In the genomic region with DNA sequence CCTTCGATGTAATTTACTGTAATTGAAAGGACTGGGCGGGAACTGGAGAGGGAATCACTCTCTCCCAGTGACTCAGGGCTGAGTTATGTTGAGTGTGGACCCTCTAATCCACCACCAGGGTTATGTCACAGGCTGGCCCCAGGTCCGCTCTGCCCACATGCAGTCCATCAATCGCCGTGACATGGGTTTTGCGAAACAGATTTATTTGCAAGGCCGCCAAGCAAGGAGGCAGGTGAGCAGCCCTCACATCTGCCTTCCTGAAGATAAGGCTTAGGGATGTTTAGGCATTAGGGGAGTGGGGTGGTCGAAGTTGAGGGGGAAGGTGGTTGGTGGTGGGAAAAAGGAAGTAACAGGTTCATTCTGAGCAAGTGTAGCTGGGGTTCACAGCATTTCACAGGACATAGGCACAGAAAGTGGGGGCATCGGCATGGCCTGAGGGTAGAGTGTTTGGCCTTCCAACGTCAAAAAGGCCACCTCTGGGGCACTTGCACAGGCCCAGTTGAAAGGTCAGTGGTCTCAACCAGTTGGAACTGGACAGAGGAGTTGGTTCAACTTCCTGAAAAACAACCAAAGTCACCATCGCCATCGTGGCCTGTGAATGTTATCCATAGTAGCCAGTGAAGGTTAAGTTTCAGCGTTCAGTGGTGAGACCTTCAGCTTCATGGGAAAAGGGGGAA, we compare ENCODE assay signal across 1 cellular context.
TF ChIP-seq lines count a peak whose summit lies in the region.

No MANE protein-coding gene starts in this region.

TF ChIP-seq in HepG2, 621 proteins besides CTCF, POLR2A, EP300 and RAD21 (continued from another document and continues in another):
- TF ChIP-seq ZNF589 (CRISPR knock-in tag; conservative IDR thresholded peaks at IDR 0.05) (no peak), ZNF468 (CRISPR knock-in tag; IDR thresholded peaks at IDR 0.05) (no peak), CREB1 (IDR thresholded peaks at IDR 0.05) (no peak), CREB1 (CRISPR knock-in tag; IDR thresholded peaks at IDR 0.05) (no peak), ZBTB8A (CRISPR knock-in tag; IDR thresholded peaks at IDR 0.05; ENCODE audit: borderline replicate concordance, low read depth) (no peak), IRX3 (CRISPR knock-in tag; IDR thresholded peaks at IDR 0.05; ENCODE audit: borderline replicate concordance, low read depth) (no peak), MAFF (IDR thresholded peaks at IDR 0.05; ENCODE audit: low read depth, low read length) (no peak), SOX5 (CRISPR knock-in tag; IDR thresholded peaks at IDR 0.05; ENCODE audit: borderline replicate concordance) (no peak), MIER3 (CRISPR knock-in tag; IDR thresholded peaks at IDR 0.05; ENCODE audit: borderline replicate concordance) (0 out of 2 replicates have a peak, but pooled peaks have one; percentile 6), FOXA3 (CRISPR knock-in tag; IDR thresholded peaks at IDR 0.05) (peak; percentile 31), ZNF101 (CRISPR knock-in tag; IDR thresholded peaks at IDR 0.05; ENCODE audit: borderline replicate concordance, low read depth) (no peak), SALL1 (CRISPR knock-in tag; IDR thresholded peaks at IDR 0.05) (peak; percentile 69; the same call in 1 of the 2 replicates), NFIB (CRISPR knock-in tag; IDR thresholded peaks at IDR 0.05; ENCODE audit: borderline replicate concordance) (no peak), TEAD3 (CRISPR knock-in tag; optimal IDR thresholded peaks at IDR 0.05; ENCODE audit: borderline replicate concordance) (peak; percentile 57), JUNB (CRISPR knock-in tag; IDR thresholded peaks at IDR 0.05; ENCODE audit: borderline replicate concordance) (no peak), ZNF724P (CRISPR knock-in tag; IDR thresholded peaks at IDR 0.05; ENCODE audit: borderline replicate concordance) (no peak), NR2F2 (IDR thresholded peaks at IDR 0.05; ENCODE audit: borderline replicate concordance, low read depth) (no peak), ZNF558 (CRISPR knock-in tag; IDR thresholded peaks at IDR 0.05; ENCODE audit: borderline replicate concordance) (no peak), IRF2 (CRISPR knock-in tag; IDR thresholded peaks at IDR 0.05) (no peak), MTF2 (CRISPR knock-in tag; IDR thresholded peaks at IDR 0.05; ENCODE audit: borderline replicate concordance) (no peak), RORA (CRISPR knock-in tag; IDR thresholded peaks at IDR 0.05) (no peak), THYN1 (CRISPR knock-in tag; IDR thresholded peaks at IDR 0.05; ENCODE audit: borderline replicate concordance, low read depth) (no peak), ZNF33B (CRISPR knock-in tag; IDR thresholded peaks at IDR 0.05) (no peak), KLF11 (CRISPR knock-in tag; IDR thresholded peaks at IDR 0.05) (no peak), BRD4 (CRISPR knock-in tag; IDR thresholded peaks at IDR 0.05) (no peak), ZBTB7A (CRISPR knock-in tag; IDR thresholded peaks at IDR 0.05) (peak; percentile 20; the same call in 1 of the 2 replicates), ZMYM2 (CRISPR knock-in tag; IDR thresholded peaks at IDR 0.05) (no peak), ZC3H4 (CRISPR knock-in tag; IDR thresholded peaks at IDR 0.05; ENCODE audit: borderline replicate concordance) (no peak), ZNF598 (CRISPR knock-in tag; IDR thresholded peaks at IDR 0.05; ENCODE audit: borderline replicate concordance) (peak; percentile 42; the same call in 1 of the 2 replicates), ZBTB20 (CRISPR knock-in tag; IDR thresholded peaks at IDR 0.05; ENCODE audit: borderline replicate concordance, low read depth) (peak; percentile 51; the same call in 1 of the 2 replicates)
- TF ChIP-seq, protein P1, sequence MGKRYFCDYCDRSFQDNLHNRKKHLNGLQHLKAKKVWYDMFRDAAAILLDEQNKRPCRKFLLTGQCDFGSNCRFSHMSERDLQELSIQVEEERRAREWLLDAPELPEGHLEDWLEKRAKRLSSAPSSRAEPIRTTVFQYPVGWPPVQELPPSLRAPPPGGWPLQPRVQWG (CRISPR knock-in tag; IDR thresholded peaks at IDR 0.05; ENCODE audit: borderline replicate concordance, low read depth), result no peak
- TF ChIP-seq, protein P2, sequence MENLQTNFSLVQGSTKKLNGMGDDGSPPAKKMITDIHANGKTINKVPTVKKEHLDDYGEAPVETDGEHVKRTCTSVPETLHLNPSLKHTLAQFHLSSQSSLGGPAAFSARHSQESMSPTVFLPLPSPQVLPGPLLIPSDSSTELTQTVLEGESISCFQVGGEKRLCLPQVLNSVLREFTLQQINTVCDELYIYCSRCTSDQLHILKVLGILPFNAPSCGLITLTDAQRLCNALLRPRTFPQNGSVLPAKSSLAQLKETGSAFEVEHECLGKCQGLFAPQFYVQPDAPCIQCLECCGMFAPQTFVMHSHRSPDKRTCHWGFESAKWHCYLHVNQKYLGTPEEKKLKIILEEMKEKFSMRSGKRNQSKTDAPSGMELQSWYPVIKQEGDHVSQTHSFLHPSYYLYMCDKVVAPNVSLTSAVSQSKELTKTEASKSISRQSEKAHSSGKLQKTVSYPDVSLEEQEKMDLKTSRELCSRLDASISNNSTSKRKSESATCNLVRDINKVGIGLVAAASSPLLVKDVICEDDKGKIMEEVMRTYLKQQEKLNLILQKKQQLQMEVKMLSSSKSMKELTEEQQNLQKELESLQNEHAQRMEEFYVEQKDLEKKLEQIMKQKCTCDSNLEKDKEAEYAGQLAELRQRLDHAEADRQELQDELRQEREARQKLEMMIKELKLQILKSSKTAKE (CRISPR knock-in tag; IDR thresholded peaks at IDR 0.05; ENCODE audit: borderline replicate concordance), result no peak
- TF ChIP-seq, protein P3, sequence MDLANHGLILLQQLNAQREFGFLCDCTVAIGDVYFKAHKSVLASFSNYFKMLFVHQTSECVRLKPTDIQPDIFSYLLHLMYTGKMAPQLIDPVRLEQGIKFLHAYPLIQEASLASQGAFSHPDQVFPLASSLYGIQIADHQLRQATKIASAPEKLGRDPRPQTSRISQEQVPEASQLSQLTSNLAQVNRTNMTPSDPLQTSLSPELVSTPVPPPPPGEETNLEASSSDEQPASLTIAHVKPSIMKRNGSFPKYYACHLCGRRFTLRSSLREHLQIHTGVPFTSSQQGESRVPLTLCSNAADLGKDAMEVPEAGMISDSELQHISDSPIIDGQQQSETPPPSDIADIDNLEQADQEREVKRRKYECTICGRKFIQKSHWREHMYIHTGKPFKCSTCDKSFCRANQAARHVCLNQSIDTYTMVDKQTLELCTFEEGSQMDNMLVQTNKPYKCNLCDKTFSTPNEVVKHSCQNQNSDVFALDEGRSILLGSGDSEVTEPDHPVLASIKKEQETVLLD (CRISPR knock-in tag; IDR thresholded peaks at IDR 0.05; ENCODE audit: low read depth), result no peak
- TF ChIP-seq, protein P4, sequence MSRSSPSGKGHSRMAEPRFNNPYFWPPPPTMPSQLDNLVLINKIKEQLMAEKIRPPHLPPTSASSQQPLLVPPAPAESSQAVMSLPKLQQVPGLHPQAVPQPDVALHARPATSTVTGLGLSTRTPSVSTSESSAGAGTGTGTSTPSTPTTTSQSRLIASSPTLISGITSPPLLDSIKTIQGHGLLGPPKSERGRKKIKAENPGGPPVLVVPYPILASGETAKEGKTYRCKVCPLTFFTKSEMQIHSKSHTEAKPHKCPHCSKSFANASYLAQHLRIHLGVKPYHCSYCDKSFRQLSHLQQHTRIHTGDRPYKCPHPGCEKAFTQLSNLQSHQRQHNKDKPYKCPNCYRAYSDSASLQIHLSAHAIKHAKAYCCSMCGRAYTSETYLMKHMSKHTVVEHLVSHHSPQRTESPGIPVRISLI (CRISPR knock-in tag; IDR thresholded peaks at IDR 0.05; ENCODE audit: borderline replicate concordance), result no peak
- TF ChIP-seq, protein P5, sequence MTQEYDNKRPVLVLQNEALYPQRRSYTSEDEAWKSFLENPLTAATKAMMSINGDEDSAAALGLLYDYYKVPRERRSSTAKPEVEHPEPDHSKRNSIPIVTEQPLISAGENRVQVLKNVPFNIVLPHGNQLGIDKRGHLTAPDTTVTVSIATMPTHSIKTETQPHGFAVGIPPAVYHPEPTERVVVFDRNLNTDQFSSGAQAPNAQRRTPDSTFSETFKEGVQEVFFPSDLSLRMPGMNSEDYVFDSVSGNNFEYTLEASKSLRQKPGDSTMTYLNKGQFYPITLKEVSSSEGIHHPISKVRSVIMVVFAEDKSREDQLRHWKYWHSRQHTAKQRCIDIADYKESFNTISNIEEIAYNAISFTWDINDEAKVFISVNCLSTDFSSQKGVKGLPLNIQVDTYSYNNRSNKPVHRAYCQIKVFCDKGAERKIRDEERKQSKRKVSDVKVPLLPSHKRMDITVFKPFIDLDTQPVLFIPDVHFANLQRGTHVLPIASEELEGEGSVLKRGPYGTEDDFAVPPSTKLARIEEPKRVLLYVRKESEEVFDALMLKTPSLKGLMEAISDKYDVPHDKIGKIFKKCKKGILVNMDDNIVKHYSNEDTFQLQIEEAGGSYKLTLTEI (CRISPR knock-in tag; conservative IDR thresholded peaks at IDR 0.05), result no peak
- TF ChIP-seq, protein P6, sequence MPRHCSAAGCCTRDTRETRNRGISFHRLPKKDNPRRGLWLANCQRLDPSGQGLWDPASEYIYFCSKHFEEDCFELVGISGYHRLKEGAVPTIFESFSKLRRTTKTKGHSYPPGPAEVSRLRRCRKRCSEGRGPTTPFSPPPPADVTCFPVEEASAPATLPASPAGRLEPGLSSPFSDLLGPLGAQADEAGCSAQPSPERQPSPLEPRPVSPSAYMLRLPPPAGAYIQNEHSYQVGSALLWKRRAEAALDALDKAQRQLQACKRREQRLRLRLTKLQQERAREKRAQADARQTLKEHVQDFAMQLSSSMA (CRISPR knock-in tag; IDR thresholded peaks at IDR 0.05), result 0 out of 2 replicates have a peak, but pooled peaks have one; percentile 69
- TF ChIP-seq, protein P7, sequence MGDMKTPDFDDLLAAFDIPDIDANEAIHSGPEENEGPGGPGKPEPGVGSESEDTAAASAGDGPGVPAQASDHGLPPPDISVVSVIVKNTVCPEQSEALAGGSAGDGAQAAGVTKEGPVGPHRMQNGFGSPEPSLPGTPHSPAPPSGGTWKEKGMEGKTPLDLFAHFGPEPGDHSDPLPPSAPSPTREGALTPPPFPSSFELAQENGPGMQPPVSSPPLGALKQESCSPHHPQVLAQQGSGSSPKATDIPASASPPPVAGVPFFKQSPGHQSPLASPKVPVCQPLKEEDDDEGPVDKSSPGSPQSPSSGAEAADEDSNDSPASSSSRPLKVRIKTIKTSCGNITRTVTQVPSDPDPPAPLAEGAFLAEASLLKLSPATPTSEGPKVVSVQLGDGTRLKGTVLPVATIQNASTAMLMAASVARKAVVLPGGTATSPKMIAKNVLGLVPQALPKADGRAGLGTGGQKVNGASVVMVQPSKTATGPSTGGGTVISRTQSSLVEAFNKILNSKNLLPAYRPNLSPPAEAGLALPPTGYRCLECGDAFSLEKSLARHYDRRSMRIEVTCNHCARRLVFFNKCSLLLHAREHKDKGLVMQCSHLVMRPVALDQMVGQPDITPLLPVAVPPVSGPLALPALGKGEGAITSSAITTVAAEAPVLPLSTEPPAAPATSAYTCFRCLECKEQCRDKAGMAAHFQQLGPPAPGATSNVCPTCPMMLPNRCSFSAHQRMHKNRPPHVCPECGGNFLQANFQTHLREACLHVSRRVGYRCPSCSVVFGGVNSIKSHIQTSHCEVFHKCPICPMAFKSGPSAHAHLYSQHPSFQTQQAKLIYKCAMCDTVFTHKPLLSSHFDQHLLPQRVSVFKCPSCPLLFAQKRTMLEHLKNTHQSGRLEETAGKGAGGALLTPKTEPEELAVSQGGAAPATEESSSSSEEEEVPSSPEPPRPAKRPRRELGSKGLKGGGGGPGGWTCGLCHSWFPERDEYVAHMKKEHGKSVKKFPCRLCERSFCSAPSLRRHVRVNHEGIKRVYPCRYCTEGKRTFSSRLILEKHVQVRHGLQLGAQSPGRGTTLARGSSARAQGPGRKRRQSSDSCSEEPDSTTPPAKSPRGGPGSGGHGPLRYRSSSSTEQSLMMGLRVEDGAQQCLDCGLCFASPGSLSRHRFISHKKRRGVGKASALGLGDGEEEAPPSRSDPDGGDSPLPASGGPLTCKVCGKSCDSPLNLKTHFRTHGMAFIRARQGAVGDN (CRISPR knock-in tag; IDR thresholded peaks at IDR 0.05), result peak; percentile 47
- TF ChIP-seq, protein P8, sequence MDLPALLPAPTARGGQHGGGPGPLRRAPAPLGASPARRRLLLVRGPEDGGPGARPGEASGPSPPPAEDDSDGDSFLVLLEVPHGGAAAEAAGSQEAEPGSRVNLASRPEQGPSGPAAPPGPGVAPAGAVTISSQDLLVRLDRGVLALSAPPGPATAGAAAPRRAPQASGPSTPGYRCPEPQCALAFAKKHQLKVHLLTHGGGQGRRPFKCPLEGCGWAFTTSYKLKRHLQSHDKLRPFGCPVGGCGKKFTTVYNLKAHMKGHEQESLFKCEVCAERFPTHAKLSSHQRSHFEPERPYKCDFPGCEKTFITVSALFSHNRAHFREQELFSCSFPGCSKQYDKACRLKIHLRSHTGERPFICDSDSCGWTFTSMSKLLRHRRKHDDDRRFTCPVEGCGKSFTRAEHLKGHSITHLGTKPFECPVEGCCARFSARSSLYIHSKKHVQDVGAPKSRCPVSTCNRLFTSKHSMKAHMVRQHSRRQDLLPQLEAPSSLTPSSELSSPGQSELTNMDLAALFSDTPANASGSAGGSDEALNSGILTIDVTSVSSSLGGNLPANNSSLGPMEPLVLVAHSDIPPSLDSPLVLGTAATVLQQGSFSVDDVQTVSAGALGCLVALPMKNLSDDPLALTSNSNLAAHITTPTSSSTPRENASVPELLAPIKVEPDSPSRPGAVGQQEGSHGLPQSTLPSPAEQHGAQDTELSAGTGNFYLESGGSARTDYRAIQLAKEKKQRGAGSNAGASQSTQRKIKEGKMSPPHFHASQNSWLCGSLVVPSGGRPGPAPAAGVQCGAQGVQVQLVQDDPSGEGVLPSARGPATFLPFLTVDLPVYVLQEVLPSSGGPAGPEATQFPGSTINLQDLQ (CRISPR knock-in tag; IDR thresholded peaks at IDR 0.05), result no peak
- TF ChIP-seq, protein P9, sequence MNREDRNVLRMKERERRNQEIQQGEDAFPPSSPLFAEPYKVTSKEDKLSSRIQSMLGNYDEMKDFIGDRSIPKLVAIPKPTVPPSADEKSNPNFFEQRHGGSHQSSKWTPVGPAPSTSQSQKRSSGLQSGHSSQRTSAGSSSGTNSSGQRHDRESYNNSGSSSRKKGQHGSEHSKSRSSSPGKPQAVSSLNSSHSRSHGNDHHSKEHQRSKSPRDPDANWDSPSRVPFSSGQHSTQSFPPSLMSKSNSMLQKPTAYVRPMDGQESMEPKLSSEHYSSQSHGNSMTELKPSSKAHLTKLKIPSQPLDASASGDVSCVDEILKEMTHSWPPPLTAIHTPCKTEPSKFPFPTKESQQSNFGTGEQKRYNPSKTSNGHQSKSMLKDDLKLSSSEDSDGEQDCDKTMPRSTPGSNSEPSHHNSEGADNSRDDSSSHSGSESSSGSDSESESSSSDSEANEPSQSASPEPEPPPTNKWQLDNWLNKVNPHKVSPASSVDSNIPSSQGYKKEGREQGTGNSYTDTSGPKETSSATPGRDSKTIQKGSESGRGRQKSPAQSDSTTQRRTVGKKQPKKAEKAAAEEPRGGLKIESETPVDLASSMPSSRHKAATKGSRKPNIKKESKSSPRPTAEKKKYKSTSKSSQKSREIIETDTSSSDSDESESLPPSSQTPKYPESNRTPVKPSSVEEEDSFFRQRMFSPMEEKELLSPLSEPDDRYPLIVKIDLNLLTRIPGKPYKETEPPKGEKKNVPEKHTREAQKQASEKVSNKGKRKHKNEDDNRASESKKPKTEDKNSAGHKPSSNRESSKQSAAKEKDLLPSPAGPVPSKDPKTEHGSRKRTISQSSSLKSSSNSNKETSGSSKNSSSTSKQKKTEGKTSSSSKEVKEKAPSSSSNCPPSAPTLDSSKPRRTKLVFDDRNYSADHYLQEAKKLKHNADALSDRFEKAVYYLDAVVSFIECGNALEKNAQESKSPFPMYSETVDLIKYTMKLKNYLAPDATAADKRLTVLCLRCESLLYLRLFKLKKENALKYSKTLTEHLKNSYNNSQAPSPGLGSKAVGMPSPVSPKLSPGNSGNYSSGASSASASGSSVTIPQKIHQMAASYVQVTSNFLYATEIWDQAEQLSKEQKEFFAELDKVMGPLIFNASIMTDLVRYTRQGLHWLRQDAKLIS (CRISPR knock-in tag; IDR thresholded peaks at IDR 0.05), result no peak
